Comparison of ENCODE assay signal across 1 cellular context in genomic region chr15:93066834-93067648, GRCh38.
TF ChIP-seq lines count a peak whose summit lies in the region.

No MANE protein-coding gene starts in this region.

TF ChIP-seq in HEK293, 187 proteins besides CTCF, POLR2A, EP300 and RAD21 (continued from another document):
- TF ChIP-seq ZNF513 (tag by site-specific recombination; IDR thresholded peaks at IDR 0.05): no peak
- peak; percentile 93 for TF ChIP-seq SCRT1 (tag by site-specific recombination; IDR thresholded peaks at IDR 0.05; ENCODE audit: borderline replicate concordance)
- TF ChIP-seq GLIS2 (tag by site-specific recombination; IDR thresholded peaks at IDR 0.05): peak; percentile 45; the same call in 1 of the 2 replicates
- TF ChIP-seq ZNF645 (tag by site-specific recombination; IDR thresholded peaks at IDR 0.05): no peak
- no peak for TF ChIP-seq ZNF114 (tag by site-specific recombination; IDR thresholded peaks at IDR 0.05)
- TF ChIP-seq ZNF169 (tag by site-specific recombination; IDR thresholded peaks at IDR 0.05): no peak
- TF ChIP-seq AEBP2 (tag by site-specific recombination; IDR thresholded peaks at IDR 0.05; ENCODE audit: borderline replicate concordance): no peak
- TF ChIP-seq ZNF626 (tag by site-specific recombination; IDR thresholded peaks at IDR 0.05): no peak
- no peak for TF ChIP-seq MYNN (tag by site-specific recombination; IDR thresholded peaks at IDR 0.05; ENCODE audit: borderline replicate concordance)
- TF ChIP-seq ZFP3 (tag by site-specific recombination; IDR thresholded peaks at IDR 0.05; ENCODE audit: low read depth): no peak
- no peak for TF ChIP-seq ZNF132 (tag by site-specific recombination; IDR thresholded peaks at IDR 0.05; ENCODE audit: borderline replicate concordance)
- TF ChIP-seq ZNF398 (tag by site-specific recombination; IDR thresholded peaks at IDR 0.05): no peak
- TF ChIP-seq PRDM6 (tag by site-specific recombination; IDR thresholded peaks at IDR 0.05): peak; percentile 67
- peak; percentile 72 for TF ChIP-seq ZFHX2 (tag by site-specific recombination; conservative IDR thresholded peaks at IDR 0.05)
- TF ChIP-seq YY1 (tag by site-specific recombination; IDR thresholded peaks at IDR 0.05): no peak
- TF ChIP-seq REPIN1 (tag by site-specific recombination; IDR thresholded peaks at IDR 0.05; ENCODE audit: low read depth): no peak
- no peak for TF ChIP-seq ZNF157 (tag by site-specific recombination; IDR thresholded peaks at IDR 0.05)
- no peak for TF ChIP-seq ZIC2 (tag by site-specific recombination; IDR thresholded peaks at IDR 0.05)
- TF ChIP-seq EGR2 (tag by site-specific recombination; IDR thresholded peaks at IDR 0.05; ENCODE audit: low read depth): peak; percentile 69; the same call in 1 of the 2 replicates
- TF ChIP-seq IKZF3 (tag by site-specific recombination; IDR thresholded peaks at IDR 0.05): peak; percentile 27; the same call in 1 of the 2 replicates
- TF ChIP-seq ZNF777 (tag by site-specific recombination; IDR thresholded peaks at IDR 0.05; ENCODE audit: borderline replicate concordance): no peak
- peak; percentile 58 for TF ChIP-seq FEZF1 (tag by site-specific recombination; IDR thresholded peaks at IDR 0.05)
